1 cellular context compared by ENCODE assay signal in genomic region chr19:39145180-39145953, GRCh38.
TF ChIP-seq lines count a peak whose summit lies in the region.

No MANE protein-coding gene starts in this region.

TF ChIP-seq in HepG2, 621 proteins besides CTCF, POLR2A, EP300 and RAD21 (continued from another document and continues in another):
- TF ChIP-seq, protein P1, sequence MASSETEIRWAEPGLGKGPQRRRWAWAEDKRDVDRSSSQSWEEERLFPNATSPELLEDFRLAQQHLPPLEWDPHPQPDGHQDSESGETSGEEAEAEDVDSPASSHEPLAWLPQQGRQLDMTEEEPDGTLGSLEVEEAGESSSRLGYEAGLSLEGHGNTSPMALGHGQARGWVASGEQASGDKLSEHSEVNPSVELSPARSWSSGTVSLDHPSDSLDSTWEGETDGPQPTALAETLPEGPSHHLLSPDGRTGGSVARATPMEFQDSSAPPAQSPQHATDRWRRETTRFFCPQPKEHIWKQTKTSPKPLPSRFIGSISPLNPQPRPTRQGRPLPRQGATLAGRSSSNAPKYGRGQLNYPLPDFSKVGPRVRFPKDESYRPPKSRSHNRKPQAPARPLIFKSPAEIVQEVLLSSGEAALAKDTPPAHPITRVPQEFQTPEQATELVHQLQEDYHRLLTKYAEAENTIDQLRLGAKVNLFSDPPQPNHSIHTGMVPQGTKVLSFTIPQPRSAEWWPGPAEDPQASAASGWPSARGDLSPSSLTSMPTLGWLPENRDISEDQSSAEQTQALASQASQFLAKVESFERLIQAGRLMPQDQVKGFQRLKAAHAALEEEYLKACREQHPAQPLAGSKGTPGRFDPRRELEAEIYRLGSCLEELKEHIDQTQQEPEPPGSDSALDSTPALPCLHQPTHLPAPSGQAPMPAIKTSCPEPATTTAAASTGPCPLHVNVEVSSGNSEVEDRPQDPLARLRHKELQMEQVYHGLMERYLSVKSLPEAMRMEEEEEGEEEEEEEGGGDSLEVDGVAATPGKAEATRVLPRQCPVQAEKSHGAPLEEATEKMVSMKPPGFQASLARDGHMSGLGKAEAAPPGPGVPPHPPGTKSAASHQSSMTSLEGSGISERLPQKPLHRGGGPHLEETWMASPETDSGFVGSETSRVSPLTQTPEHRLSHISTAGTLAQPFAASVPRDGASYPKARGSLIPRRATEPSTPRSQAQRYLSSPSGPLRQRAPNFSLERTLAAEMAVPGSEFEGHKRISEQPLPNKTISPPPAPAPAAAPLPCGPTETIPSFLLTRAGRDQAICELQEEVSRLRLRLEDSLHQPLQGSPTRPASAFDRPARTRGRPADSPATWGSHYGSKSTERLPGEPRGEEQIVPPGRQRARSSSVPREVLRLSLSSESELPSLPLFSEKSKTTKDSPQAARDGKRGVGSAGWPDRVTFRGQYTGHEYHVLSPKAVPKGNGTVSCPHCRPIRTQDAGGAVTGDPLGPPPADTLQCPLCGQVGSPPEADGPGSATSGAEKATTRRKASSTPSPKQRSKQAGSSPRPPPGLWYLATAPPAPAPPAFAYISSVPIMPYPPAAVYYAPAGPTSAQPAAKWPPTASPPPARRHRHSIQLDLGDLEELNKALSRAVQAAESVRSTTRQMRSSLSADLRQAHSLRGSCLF (CRISPR knock-in tag; IDR thresholded peaks at IDR 0.05; ENCODE audit: borderline replicate concordance) = no peak
- TF ChIP-seq ZSCAN30 (CRISPR knock-in tag; IDR thresholded peaks at IDR 0.05) = no peak
- peak; percentile 41; the same call in 1 of the 2 replicates for TF ChIP-seq ZNF142 (CRISPR knock-in tag; IDR thresholded peaks at IDR 0.05)
- peak; percentile 71; the same call in 1 of the 2 replicates for TF ChIP-seq HNF4G (IDR thresholded peaks at IDR 0.05; ENCODE audit: borderline replicate concordance, low read depth, low read length)
- no peak for TF ChIP-seq HNF4G (CRISPR knock-in tag; IDR thresholded peaks at IDR 0.05; ENCODE audit: borderline replicate concordance, low read depth)
- TF ChIP-seq SNAPC5 (CRISPR knock-in tag; IDR thresholded peaks at IDR 0.05; ENCODE audit: borderline replicate concordance) = no peak
- no peak for TF ChIP-seq TSC22D2 (CRISPR knock-in tag; IDR thresholded peaks at IDR 0.05; ENCODE audit: borderline replicate concordance)
- no peak for TF ChIP-seq ZNF207 (IDR thresholded peaks at IDR 0.05; ENCODE audit: borderline replicate concordance)
- no peak for TF ChIP-seq GZF1 (CRISPR knock-in tag; IDR thresholded peaks at IDR 0.05)
- TF ChIP-seq ZBTB40 (IDR thresholded peaks at IDR 0.05) = no peak
- TF ChIP-seq ZBTB40 (CRISPR knock-in tag; IDR thresholded peaks at IDR 0.05) = no peak; the same call in 1 of the 2 replicates
- peak; percentile 51; the same call in 1 of the 2 replicates for TF ChIP-seq ZNF619 (CRISPR knock-in tag; IDR thresholded peaks at IDR 0.05)
- no peak for TF ChIP-seq MTA3 (CRISPR knock-in tag; IDR thresholded peaks at IDR 0.05)
- no peak for TF ChIP-seq KDM1A (CRISPR knock-in tag; IDR thresholded peaks at IDR 0.05)
- no peak for TF ChIP-seq KDM3A (CRISPR knock-in tag; IDR thresholded peaks at IDR 0.05; ENCODE audit: low read depth)
- TF ChIP-seq, protein P2, sequence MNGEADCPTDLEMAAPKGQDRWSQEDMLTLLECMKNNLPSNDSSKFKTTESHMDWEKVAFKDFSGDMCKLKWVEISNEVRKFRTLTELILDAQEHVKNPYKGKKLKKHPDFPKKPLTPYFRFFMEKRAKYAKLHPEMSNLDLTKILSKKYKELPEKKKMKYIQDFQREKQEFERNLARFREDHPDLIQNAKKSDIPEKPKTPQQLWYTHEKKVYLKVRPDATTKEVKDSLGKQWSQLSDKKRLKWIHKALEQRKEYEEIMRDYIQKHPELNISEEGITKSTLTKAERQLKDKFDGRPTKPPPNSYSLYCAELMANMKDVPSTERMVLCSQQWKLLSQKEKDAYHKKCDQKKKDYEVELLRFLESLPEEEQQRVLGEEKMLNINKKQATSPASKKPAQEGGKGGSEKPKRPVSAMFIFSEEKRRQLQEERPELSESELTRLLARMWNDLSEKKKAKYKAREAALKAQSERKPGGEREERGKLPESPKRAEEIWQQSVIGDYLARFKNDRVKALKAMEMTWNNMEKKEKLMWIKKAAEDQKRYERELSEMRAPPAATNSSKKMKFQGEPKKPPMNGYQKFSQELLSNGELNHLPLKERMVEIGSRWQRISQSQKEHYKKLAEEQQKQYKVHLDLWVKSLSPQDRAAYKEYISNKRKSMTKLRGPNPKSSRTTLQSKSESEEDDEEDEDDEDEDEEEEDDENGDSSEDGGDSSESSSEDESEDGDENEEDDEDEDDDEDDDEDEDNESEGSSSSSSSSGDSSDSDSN (CRISPR knock-in tag; IDR thresholded peaks at IDR 0.05) = peak; percentile 45; the same call in 1 of the 2 replicates
- no peak; the same call in 1 of the 2 replicates for TF ChIP-seq ZNF605 (CRISPR knock-in tag; IDR thresholded peaks at IDR 0.05)
- TF ChIP-seq ZNF326 (CRISPR knock-in tag; IDR thresholded peaks at IDR 0.05; ENCODE audit: borderline replicate concordance) = no peak
- no peak for TF ChIP-seq IRF1 (CRISPR knock-in tag; IDR thresholded peaks at IDR 0.05; ENCODE audit: low read depth)
- TF ChIP-seq CCDC6 (CRISPR knock-in tag; IDR thresholded peaks at IDR 0.05) = no peak
- TF ChIP-seq ZNF746 (CRISPR knock-in tag; IDR thresholded peaks at IDR 0.05) = peak; percentile 100
- no peak for TF ChIP-seq NFATC3 (CRISPR knock-in tag; IDR thresholded peaks at IDR 0.05)
- TF ChIP-seq SUZ12 (IDR thresholded peaks at IDR 0.05; ENCODE audit: low read depth, low read length) = no peak
- peak; percentile 60; the same call in 1 of the 2 replicates for TF ChIP-seq MYC (CRISPR knock-in tag; IDR thresholded peaks at IDR 0.05; ENCODE audit: borderline replicate concordance)
